16 cellular contexts compared by ENCODE assay signal in the genomic region with DNA sequence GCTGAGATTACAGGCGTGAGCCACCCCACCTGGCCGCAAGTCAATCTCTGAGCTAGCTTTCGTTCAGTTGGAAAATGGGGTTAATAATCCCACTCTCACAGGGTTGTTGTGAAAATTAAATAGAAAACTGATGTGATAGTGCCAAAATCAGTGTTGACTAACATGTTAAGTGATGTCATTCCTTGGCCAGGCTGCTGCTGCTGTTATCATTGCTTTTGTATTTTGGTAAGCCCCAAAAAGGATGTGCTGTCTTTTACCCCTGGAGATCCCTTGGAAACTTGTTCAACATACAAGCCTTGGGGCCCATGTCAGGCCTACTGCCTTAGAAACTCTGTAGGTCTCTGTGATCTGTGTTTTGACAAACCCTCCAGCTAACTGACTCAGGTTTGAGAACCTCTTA.
A peak's percentile ranks its signal among the peaks of the same experiment; 100 is the strongest.
DNase-seq lines count a peak whose midpoint lies in the region; ATAC-seq and TF ChIP-seq lines count a peak whose summit lies in the region.
"Had no signal": no experiment of that assay in that cellular context is flagged by ENCODE, and none has a peak within 500 bp of the region (broad histone marks: within the 10 kb centered on the region; RNA-seq: fewer than 3 reads in every experiment).

No MANE protein-coding gene starts in this region.

- no peak for ATAC-seq in GM18909 (IDR thresholded peaks at IDR 0.05; ENCODE audit: poor library complexity, unreplicated experiment)

- H3K9me3 ChIP-seq in subcutaneous abdominal adipose tissue (ENCODE audit: control insufficient read depth in 5 of 5, low read length in 5 of 5), result no peaks in the 10 kb centered on the region
- no peaks in the 10 kb centered on the region for H3K9me3 ChIP-seq in SJCRH30 (replicated peaks)
- H3K9me3 ChIP-seq in testis, result no peaks in the 10 kb centered on the region
- H3K9me3 ChIP-seq: SK-N-SH had no signal

- peak overlapping the region; percentile 90 for H3K27ac ChIP-seq in subcutaneous abdominal adipose tissue (ENCODE audit: low read depth, low read length)
- H3K27ac ChIP-seq in SJCRH30, result no peak overlapping the region
- no peak overlapping the region for H3K27ac ChIP-seq in testis

- no peaks in the 10 kb centered on the region for H3K36me3 ChIP-seq in subcutaneous abdominal adipose tissue (ENCODE audit: control insufficient read depth in 5 of 5, insufficient read depth in 5 of 5, low read length in 5 of 5)
- H3K36me3 ChIP-seq in SJCRH30, result no peaks in the 10 kb centered on the region
- no peaks in the 10 kb centered on the region for H3K36me3 ChIP-seq in testis (ENCODE audit: low read depth, missing control alignments)

- peak; percentile 11 for DNase-seq in M059J (ENCODE audit: low read depth)
- DNase-seq in cardiac fibroblast (ENCODE audit: low read depth in 2 of 2), result peak; percentile 69 to 71
- DNase-seq in immature natural killer cell, result no peak
- no peak for DNase-seq in NCI-H510A treated with DMSO at 0.1 percent for 48 hours (lab: John Stamatoyannopoulos, UW)
- DNase-seq in SJCRH30, result no peak
- no peak for DNase-seq in testis
- DNase-seq: activated CD8-positive, alpha-beta memory T cell treated with anti-CD3 and anti-CD28 coated beads, Interleukin-2, amount 50 U/mL, for 48 hours; COR-L47; cortex of kidney; GDM1; Karpas-422; NCI-H187 treated with DMSO at 0.1 percent for 48 hours; SK-N-SH; stimulated activated CD4-positive, alpha-beta T cell treated with anti-CD3 and anti-CD28 coated beads, Interleukin-2, amount 100 ng/mL, for 24 hours had no signal

- TF ChIP-seq POLR2A in testis (IDR thresholded peaks at IDR 0.05), result no peak

- H3K9ac ChIP-seq in subcutaneous abdominal adipose tissue (ENCODE audit: low read length in 5 of 5), result peak overlapping the region in 1 of 5 donors; percentile 46
- H3K9ac ChIP-seq: SK-N-SH had no signal

- no peak for TF ChIP-seq CTCF in cardiac fibroblast (IDR thresholded peaks at IDR 0.05; ENCODE audit: low read depth, low read length)
- no peak for TF ChIP-seq CTCF in testis (IDR thresholded peaks at IDR 0.05)

- intact Hi-C loops in testis (cut with DNase I; ENCODE audit: low total_unique reads), result no loop called here

- 91 to 95% methylated on average over 3 of the region's 3 CpGs for WGBS in testis, 2 donors

- H3K27ac Mint-ChIP-seq in immature natural killer cell, result peak overlapping the region in 4 of 6 donors; percentile 28 to 83 (median 49)

- H3K36me3 Mint-ChIP-seq in immature natural killer cell, result no peaks in the 10 kb centered on the region

- peaks cover 0 to 64% of the 10 kb centered on the region in 2 donors for H3K4me1 Mint-ChIP-seq in immature natural killer cell

- no peaks in the 10 kb centered on the region for H3K9me3 Mint-ChIP-seq in immature natural killer cell

- no peaks in the 10 kb centered on the region for H3K27me3 ChIP-seq in subcutaneous abdominal adipose tissue (ENCODE audit: control insufficient read depth in 5 of 5, insufficient read depth in 4 of 5, low read length in 5 of 5)
- no peaks in the 10 kb centered on the region for H3K27me3 ChIP-seq in SJCRH30
- no peaks in the 10 kb centered on the region for H3K27me3 ChIP-seq in testis

- H3K4me3 ChIP-seq in cardiac fibroblast (replicated peaks in 1 of 2; ENCODE audit: low read depth in 2 of 2, low read length in 2 of 2) (no peak overlapping the region), subcutaneous abdominal adipose tissue (ENCODE audit: low read depth in 1 of 5, low read length in 5 of 5) (no peak overlapping the region), SJCRH30 (no peak overlapping the region), testis (no peak overlapping the region)

- H3K4me1 ChIP-seq in subcutaneous abdominal adipose tissue (ENCODE audit: control insufficient read depth in 5 of 5, insufficient read depth in 5 of 5, low read length in 5 of 5), result peaks cover 22 to 77% (median 76%) of the 10 kb centered on the region in 5 donors
- peaks cover 25% of the 10 kb centered on the region for H3K4me1 ChIP-seq in SJCRH30
- peaks cover 43% of the 10 kb centered on the region for H3K4me1 ChIP-seq in testis

- H3K27me3 Mint-ChIP-seq in immature natural killer cell (ENCODE audit: low read depth in 3 of 3), result no peaks in the 10 kb centered on the region

- peak overlapping the region in 4 of 5 donors; percentile 2 to 50 (median 25) for H3K4me3 Mint-ChIP-seq in immature natural killer cell

Comparison
In these comparisons a context has a peak if more than half of its experiments do, and no peak if none do; other contexts are left out.
1. DNase-seq: peak in M059J (single experiment) and cardiac fibroblast (2 of 2); none in immature natural killer cell (0 of 3), NCI-H510A treated with DMSO at 0.1 percent for 48 hours (single experiment), SJCRH30 (0 of 2) and testis (single experiment).